Comparison of ENCODE assay signal across 21 cellular contexts in genomic region chr12:92038476-92038875, GRCh38.
DNase-seq lines count a peak whose midpoint lies in the region; ATAC-seq and TF ChIP-seq lines count a peak whose summit lies in the region.
"Had no signal": no experiment of that assay in that cellular context is flagged by ENCODE, and none has a peak within 500 bp of the region (broad histone marks: within the 10 kb centered on the region; RNA-seq: fewer than 3 reads in every experiment).

No MANE protein-coding gene starts in this region.

- BruUV-seq in Calu3 (replicated peaks; lab: Mats Ljungman, UMichigan), result no TSS peak

- intact Hi-C loops in activated CD8-positive, alpha-beta T cell treated with anti-CD3 and anti-CD28 coated beads for 36 hours (cut with micrococcal nuclease), result loop anchor here (5.0 kb wide), 2 partner anchors 44 to 99 kb away; no protein-coding TSS in a partner anchor
- intact Hi-C loops in Calu3 (cut with micrococcal nuclease; ENCODE audit: unreplicated experiment), result no loop called here

- peaks cover 2% of the 10 kb centered on the region for H3K9me3 Mint-ChIP-seq in activated CD8-positive, alpha-beta T cell treated with anti-CD3 and anti-CD28 coated beads for 36 hours
- H3K9me3 Mint-ChIP-seq in activated CD8-positive, alpha-beta T cell treated with anti-CD3 and anti-CD28 coated beads, Interleukin-2, amount 10 ng/mL, durations not matched to agents 7 days and 5 days (ENCODE audit: insufficient read depth), result no peaks in the 10 kb centered on the region
- H3K9me3 Mint-ChIP-seq in activated naive CD8-positive, alpha-beta T cell treated with anti-CD3 and anti-CD28 coated beads, Interleukin-2, amount 50 U/mL, for 24 hours, result peaks cover 3% of the 10 kb centered on the region
- H3K9me3 Mint-ChIP-seq in osteocyte (ENCODE audit: unreplicated experiment), result no peaks in the 10 kb centered on the region
- H3K9me3 Mint-ChIP-seq in Calu3 (ENCODE audit: low read depth, unreplicated experiment), result peaks cover 2% of the 10 kb centered on the region

- H3K36me3 Mint-ChIP-seq in activated CD8-positive, alpha-beta T cell treated with anti-CD3 and anti-CD28 coated beads for 36 hours (ENCODE audit: low read depth), result peaks cover 3% of the 10 kb centered on the region
- peaks cover 15% of the 10 kb centered on the region for H3K36me3 Mint-ChIP-seq in activated CD8-positive, alpha-beta T cell treated with anti-CD3 and anti-CD28 coated beads, Interleukin-2, amount 10 ng/mL, durations not matched to agents 7 days and 5 days (ENCODE audit: low read depth)
- H3K36me3 Mint-ChIP-seq in activated naive CD8-positive, alpha-beta T cell treated with anti-CD3 and anti-CD28 coated beads, Interleukin-2, amount 50 U/mL, for 24 hours (ENCODE audit: low read depth), result no peaks in the 10 kb centered on the region
- H3K36me3 Mint-ChIP-seq in osteocyte (ENCODE audit: unreplicated experiment), result no peaks in the 10 kb centered on the region
- H3K36me3 Mint-ChIP-seq in Calu3 (ENCODE audit: insufficient read depth, unreplicated experiment), result no peaks in the 10 kb centered on the region

- CTCF ChIA-PET in activated CD8-positive, alpha-beta T cell treated with anti-CD3 and anti-CD28 coated beads for 36 hours (lab: Charles Lee), result no interaction called here
- CTCF ChIA-PET in activated CD8-positive, alpha-beta T cell treated with anti-CD3 and anti-CD28 coated beads, Interleukin-2, amount 10 ng/mL, durations not matched to agents 7 days and 5 days (lab: Charles Lee), result no interaction called here
- CTCF ChIA-PET in Calu3 (lab: Charles Lee), result no interaction called here

- no peak for TF ChIP-seq CTCF in activated CD8-positive, alpha-beta T cell treated with anti-CD3 and anti-CD28 coated beads for 36 hours (IDR thresholded peaks at IDR 0.05)
- no peak for TF ChIP-seq CTCF in osteocyte (IDR thresholded peaks at IDR 0.05)
- no peak for TF ChIP-seq CTCF in Calu3 (IDR thresholded peaks at IDR 0.05; ENCODE audit: unreplicated experiment)

- POLR2A ChIA-PET in activated CD8-positive, alpha-beta T cell treated with anti-CD3 and anti-CD28 coated beads for 36 hours (lab: Charles Lee), result no interaction called here
- POLR2A ChIA-PET in activated CD8-positive, alpha-beta T cell treated with anti-CD3 and anti-CD28 coated beads, Interleukin-2, amount 10 ng/mL, durations not matched to agents 7 days and 5 days (lab: Charles Lee), result interaction anchor here (1.0 kb wide), 1 partner anchor 106 kb away, joined by 3 read pairs; no protein-coding TSS in a partner anchor

- no peak for ATAC-seq in activated CD8-positive, alpha-beta T cell treated with anti-CD3 and anti-CD28 coated beads for 36 hours
- no peak for ATAC-seq in activated CD8-positive, alpha-beta T cell treated with anti-CD3 and anti-CD28 coated beads, Interleukin-2, amount 10 ng/mL, durations not matched to agents 7 days and 5 days
- peak; percentile 44 for ATAC-seq in activated naive CD8-positive, alpha-beta T cell treated with anti-CD3 and anti-CD28 coated beads, Interleukin-2, amount 50 U/mL, for 24 hours
- ATAC-seq in GM19023 (IDR thresholded peaks at IDR 0.05; ENCODE audit: unreplicated experiment), result no peak
- ATAC-seq: Panc1 had no signal

- peaks cover 79% of the 10 kb centered on the region for H3K4me1 Mint-ChIP-seq in activated CD8-positive, alpha-beta T cell treated with anti-CD3 and anti-CD28 coated beads for 36 hours (ENCODE audit: low read depth)
- peaks cover 76% of the 10 kb centered on the region for H3K4me1 Mint-ChIP-seq in activated CD8-positive, alpha-beta T cell treated with anti-CD3 and anti-CD28 coated beads, Interleukin-2, amount 10 ng/mL, durations not matched to agents 7 days and 5 days (ENCODE audit: low read depth)
- H3K4me1 Mint-ChIP-seq in activated naive CD8-positive, alpha-beta T cell treated with anti-CD3 and anti-CD28 coated beads, Interleukin-2, amount 50 U/mL, for 24 hours, result peaks cover 86% of the 10 kb centered on the region
- H3K4me1 Mint-ChIP-seq in osteocyte (ENCODE audit: unreplicated experiment) (peaks cover 35% of the 10 kb centered on the region), Calu3 (ENCODE audit: low read depth, unreplicated experiment) (peaks cover 32% of the 10 kb centered on the region)

- no peaks in the 10 kb centered on the region for H3K27me3 Mint-ChIP-seq in activated CD8-positive, alpha-beta T cell treated with anti-CD3 and anti-CD28 coated beads for 36 hours
- no peaks in the 10 kb centered on the region for H3K27me3 Mint-ChIP-seq in activated CD8-positive, alpha-beta T cell treated with anti-CD3 and anti-CD28 coated beads, Interleukin-2, amount 10 ng/mL, durations not matched to agents 7 days and 5 days (ENCODE audit: low read depth)
- H3K27me3 Mint-ChIP-seq in activated naive CD8-positive, alpha-beta T cell treated with anti-CD3 and anti-CD28 coated beads, Interleukin-2, amount 50 U/mL, for 24 hours, result no peaks in the 10 kb centered on the region
- no peaks in the 10 kb centered on the region for H3K27me3 Mint-ChIP-seq in osteocyte (ENCODE audit: unreplicated experiment)
- no peaks in the 10 kb centered on the region for H3K27me3 Mint-ChIP-seq in Calu3 (ENCODE audit: unreplicated experiment)
- H3K27me3 Mint-ChIP-seq: activated naive CD4-positive, alpha-beta T cell treated with anti-CD3 and anti-CD28 coated beads, Interleukin-2, amount 50 U/mL, for 24 hours had no signal

- no peak overlapping the region for H3K4me3 Mint-ChIP-seq in activated CD8-positive, alpha-beta T cell treated with anti-CD3 and anti-CD28 coated beads for 36 hours
- no peak overlapping the region for H3K4me3 Mint-ChIP-seq in activated CD8-positive, alpha-beta T cell treated with anti-CD3 and anti-CD28 coated beads, Interleukin-2, amount 10 ng/mL, durations not matched to agents 7 days and 5 days
- no peak overlapping the region for H3K4me3 Mint-ChIP-seq in activated naive CD8-positive, alpha-beta T cell treated with anti-CD3 and anti-CD28 coated beads, Interleukin-2, amount 50 U/mL, for 24 hours
- H3K4me3 Mint-ChIP-seq in osteocyte (ENCODE audit: unreplicated experiment) (no peak overlapping the region), Calu3 (ENCODE audit: low read depth, unreplicated experiment) (no peak overlapping the region)

- H3K27ac Mint-ChIP-seq in activated CD8-positive, alpha-beta T cell treated with anti-CD3 and anti-CD28 coated beads for 36 hours, result peak overlapping the region; percentile 29
- H3K27ac Mint-ChIP-seq in activated CD8-positive, alpha-beta T cell treated with anti-CD3 and anti-CD28 coated beads, Interleukin-2, amount 10 ng/mL, durations not matched to agents 7 days and 5 days, result no peak overlapping the region
- peak overlapping the region; percentile 40 for H3K27ac Mint-ChIP-seq in activated naive CD8-positive, alpha-beta T cell treated with anti-CD3 and anti-CD28 coated beads, Interleukin-2, amount 50 U/mL, for 24 hours
- H3K27ac Mint-ChIP-seq in osteocyte (ENCODE audit: unreplicated experiment), result peak overlapping the region; percentile 43
- no peak overlapping the region for H3K27ac Mint-ChIP-seq in Calu3 (ENCODE audit: unreplicated experiment)

- DNase-seq in activated CD8-positive, alpha-beta T cell treated with anti-CD3 and anti-CD28 coated beads for 36 hours, result no peak
- no peak for DNase-seq in activated CD8-positive, alpha-beta T cell treated with anti-CD3 and anti-CD28 coated beads, Interleukin-2, amount 10 ng/mL, durations not matched to agents 7 days and 5 days
- peak; percentile 56 for DNase-seq in NCI-H82 treated with DMSO at 0.1 percent for 48 hours (lab: John Stamatoyannopoulos, UW; ENCODE audit: unreplicated experiment)
- no peak for DNase-seq in activated naive CD8-positive, alpha-beta T cell treated with anti-CD3 and anti-CD28 coated beads, Interleukin-2, amount 50 U/mL, for 24 hours
- DNase-seq in osteocyte (ENCODE audit: extremely low spot score, unreplicated experiment), result no peak
- DNase-seq in Calu3, result no peak
- DNase-seq in putamen (ENCODE audit: low spot score), result no peak
- DNase-seq: activated CD4-positive, CD25-positive, alpha-beta regulatory T cell; cortex of kidney; GF-D8; heart right ventricle; NCI-H1092; NCI-H187; NCI-H2171 treated with DMSO at 0.1 percent for 48 hours; NCI-H524 treated with DMSO at 0.1 percent for 48 hours; SHP77 treated with DMSO at 0.1 percent for 48 hours; stimulated activated naive CD4-positive, alpha-beta T cell treated with Interleukin-2 at 50 U/mL for 16 hours; SW 1271 had no signal

Comparison
In these comparisons a context has a peak if more than half of its experiments do, and no peak if none do; other contexts are left out.
1. H3K27ac Mint-ChIP-seq: peak in activated CD8-positive, alpha-beta T cell treated with anti-CD3 and anti-CD28 coated beads for 36 hours (single experiment), activated naive CD8-positive, alpha-beta T cell treated with anti-CD3 and anti-CD28 coated beads, Interleukin-2, amount 50 U/mL, for 24 hours (single experiment) and osteocyte (single experiment); none in activated CD8-positive, alpha-beta T cell treated with anti-CD3 and anti-CD28 coated beads, Interleukin-2, amount 10 ng/mL, durations not matched to agents 7 days and 5 days (single experiment) and Calu3 (single experiment).